Comparison of ENCODE assay signal across 19 cellular contexts in the genomic region with DNA sequence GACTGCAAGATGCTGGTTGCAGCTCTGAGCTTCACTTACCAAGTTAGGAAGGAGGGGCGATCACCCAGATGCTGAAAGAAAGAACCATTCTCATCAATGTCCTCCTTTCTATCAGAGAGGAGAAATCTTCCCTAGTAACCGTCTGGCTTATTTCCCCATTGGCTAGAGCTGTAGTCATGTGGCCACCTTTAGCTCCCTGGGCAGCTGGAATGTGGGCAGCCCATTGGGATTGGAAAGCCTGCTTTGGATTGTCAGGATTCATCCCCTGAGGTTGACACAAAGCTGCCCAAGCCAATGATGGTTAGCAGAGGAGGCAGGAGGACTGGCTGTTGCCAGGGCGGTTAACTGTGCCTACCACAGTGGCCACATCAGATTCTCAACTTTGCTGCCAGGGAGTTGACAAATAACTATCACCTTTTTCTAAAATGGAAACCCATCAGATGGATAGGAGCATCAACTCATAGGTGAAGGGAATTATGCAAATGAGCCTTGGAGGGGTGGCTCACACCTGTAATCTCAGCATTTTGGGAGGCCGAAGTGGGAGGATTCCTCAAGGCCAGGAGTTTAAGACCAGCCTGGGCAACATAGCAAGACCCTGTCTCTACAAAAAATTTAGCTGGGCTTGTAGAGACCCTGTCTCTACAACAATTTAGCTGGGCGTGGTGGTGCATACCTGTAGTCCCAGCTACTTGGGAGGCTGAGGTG.
"Had no signal": no experiment of that assay in that cellular context is flagged by ENCODE, and none has a peak within 500 bp of the region (broad histone marks: within the 10 kb centered on the region; RNA-seq: fewer than 3 reads in every experiment).

No MANE protein-coding gene starts in this region.

- H3K36me3 ChIP-seq: ascending aorta, lower lobe of right lung, ovary, spleen, upper lobe of right lung had no signal

- H3K4me1 Mint-ChIP-seq: activated naive CD4-positive, alpha-beta T cell treated with anti-CD3 and anti-CD28 coated beads, Interleukin-2, amount 10 ng/mL, durations not matched to agents 7 days and 5 days; immature natural killer cell; stimulated activated naive CD8-positive, alpha-beta T cell treated with anti-CD3 and anti-CD28 coated beads, Interleukin-15, amount 100 ng/mL, for 72 hours; T-cell had no signal

- H3K27me3 ChIP-seq: ascending aorta, hepatocyte, ovary, spleen, testis, upper lobe of right lung had no signal

- DNase-seq: activated CD4-positive, alpha-beta T cell treated with anti-CD3 and anti-CD28 coated beads, Interleukin-2, amount 50 U/mL, for 4 hours; activated CD4-positive, CD25-positive, alpha-beta regulatory T cell treated with anti-CD3 and anti-CD28 coated beads, Interleukin-2, amount 50 U/mL, for 72 hours; activated naive CD4-positive, alpha-beta T cell treated with anti-CD3 and anti-CD28 coated beads, Interleukin-2, amount 10 ng/mL, durations not matched to agents 7 days and 5 days; immature natural killer cell; lower lobe of right lung; midbrain; ovary; spleen; stimulated activated naive CD8-positive, alpha-beta T cell treated with anti-CD3 and anti-CD28 coated beads, Interleukin-15, amount 100 ng/mL, for 72 hours; T-cell; T-helper 9 cell; testis; upper lobe of right lung had no signal

- H3K27ac ChIP-seq: ascending aorta, lower lobe of right lung, ovary, spleen, testis, upper lobe of right lung had no signal

- H3K9me3 ChIP-seq: ascending aorta, lower lobe of right lung, ovary, testis, upper lobe of right lung had no signal

- H3K4me3 ChIP-seq: ascending aorta, hepatocyte, lower lobe of right lung, ovary, spleen, testis, upper lobe of right lung had no signal

- H3K4me1 ChIP-seq: ascending aorta, lower lobe of right lung, testis, upper lobe of right lung had no signal

- ATAC-seq: esophagus mucosa; lower lobe of right lung; sciatic nerve; stimulated activated naive CD8-positive, alpha-beta T cell treated with anti-CD3 and anti-CD28 coated beads, Interleukin-15, amount 100 ng/mL, for 72 hours; T-cell; upper lobe of right lung had no signal

- H3K4me3 Mint-ChIP-seq: activated naive CD4-positive, alpha-beta T cell treated with anti-CD3 and anti-CD28 coated beads, Interleukin-2, amount 10 ng/mL, durations not matched to agents 7 days and 5 days; immature natural killer cell; neural crest cell; stimulated activated naive CD8-positive, alpha-beta T cell treated with anti-CD3 and anti-CD28 coated beads, Interleukin-15, amount 100 ng/mL, for 72 hours; T-cell had no signal

- H3K27me3 Mint-ChIP-seq: activated naive CD4-positive, alpha-beta T cell treated with anti-CD3 and anti-CD28 coated beads, Interleukin-2, amount 10 ng/mL, durations not matched to agents 7 days and 5 days; stimulated activated naive CD8-positive, alpha-beta T cell treated with anti-CD3 and anti-CD28 coated beads, Interleukin-15, amount 100 ng/mL, for 72 hours; T-cell had no signal

- H2AFZ ChIP-seq: hepatocyte had no signal

- H3K4me2 ChIP-seq: hepatocyte had no signal

- H3K27ac Mint-ChIP-seq: activated naive CD4-positive, alpha-beta T cell treated with anti-CD3 and anti-CD28 coated beads, Interleukin-2, amount 10 ng/mL, durations not matched to agents 7 days and 5 days; activated T-helper 2 cell treated with anti-CD3 and anti-CD28 coated beads, Interferon-gamma antibody, Interleukin-2, Interleukin-4, amounts not matched to agents 10 μg/mL and 5 μg/mL and 100 μg/mL, durations not matched to agents 14 hours and 24 hours and 36 hours; immature natural killer cell; stimulated activated naive CD8-positive, alpha-beta T cell treated with anti-CD3 and anti-CD28 coated beads, Interleukin-15, amount 100 ng/mL, for 72 hours; T-cell had no signal

- H3K36me3 Mint-ChIP-seq: activated naive CD4-positive, alpha-beta T cell treated with anti-CD3 and anti-CD28 coated beads, Interleukin-2, amount 10 ng/mL, durations not matched to agents 7 days and 5 days; immature natural killer cell; T-cell had no signal

- H3K79me2 ChIP-seq: hepatocyte had no signal
